19 cellular contexts compared by ENCODE assay signal in the genomic region with DNA sequence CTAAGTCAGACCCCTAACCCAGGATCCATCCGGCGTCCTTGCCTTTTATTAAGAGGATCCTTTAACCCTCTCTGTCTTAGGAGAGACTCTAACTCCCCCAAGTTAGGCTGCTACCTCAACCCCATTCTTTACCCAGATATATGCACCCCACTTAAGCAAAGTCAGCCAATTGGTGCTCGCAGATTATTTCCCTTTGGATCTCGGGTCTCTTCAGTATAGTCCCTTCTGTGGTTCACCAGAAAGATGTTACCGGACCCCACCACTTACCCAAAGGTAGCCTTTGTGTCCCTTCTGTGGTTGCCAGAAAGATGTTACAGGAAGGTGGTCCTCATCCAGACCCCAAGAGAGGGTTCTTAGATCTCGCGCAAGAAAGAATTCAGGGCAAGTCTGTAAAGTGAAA.
"Had no signal": no experiment of that assay in that cellular context is flagged by ENCODE, and none has a peak within 500 bp of the region (broad histone marks: within the 10 kb centered on the region; RNA-seq: fewer than 3 reads in every experiment).

No MANE protein-coding gene starts in this region.

- H3K9me3 ChIP-seq: colonic mucosa, left ventricle myocardium inferior, mucosa of descending colon, tibial artery, uterus had no signal

- H3K4me3 ChIP-seq: colonic mucosa, left ventricle myocardium inferior, mucosa of descending colon, tibial artery, uterus had no signal

- H3K36me3 ChIP-seq: colonic mucosa, left ventricle myocardium inferior, tibial artery, uterus had no signal

- ATAC-seq: activated CD8-positive, alpha-beta T cell treated with anti-CD3 and anti-CD28 coated beads, Interleukin-2, amount 10 ng/mL, durations not matched to agents 7 days and 5 days; esophagus mucosa; mucosa of descending colon; naive thymus-derived CD4-positive, alpha-beta T cell; stimulated activated naive B cell treated with anti-CD40 and anti-IgM and Interleukin-4, amounts not matched to agents 10 μg/mL and 1 μg/mL and 100 μg/mL, for 72 hours had no signal

- H3K27me3 ChIP-seq: colonic mucosa, tibial artery, uterus had no signal

- FAIRE-seq: kidney had no signal

- DNase-seq: activated CD4-positive, alpha-beta T cell treated with anti-CD3 and anti-CD28 coated beads, Interleukin-2, amount 10 ng/mL, durations not matched to agents 24 days and 14 days; activated CD4-positive, CD25-positive, alpha-beta regulatory T cell; activated CD8-positive, alpha-beta memory T cell treated with anti-CD3 and anti-CD28 coated beads, Interleukin-2, amount 50 U/mL, for 4 hours; activated CD8-positive, alpha-beta T cell treated with anti-CD3 and anti-CD28 coated beads, Interleukin-2, amount 10 ng/mL, durations not matched to agents 7 days and 5 days; activated gamma-delta T cell; activated T-cell treated with anti-CD3 and anti-CD28 coated beads, Interleukin-2, amount 50 U/mL, for 48 hours; amygdala; central memory CD4-positive, alpha-beta T cell; colonic mucosa; hippocampal formation; left ventricle myocardium inferior; mucosa of descending colon; naive thymus-derived CD4-positive, alpha-beta T cell; stimulated activated CD4-positive, alpha-beta T cell treated with anti-CD3 and anti-CD28 coated beads, Interleukin-2, amount 100 ng/mL, for 48 hours; stimulated activated naive B cell treated with anti-CD40 and anti-IgM and Interleukin-4, amounts not matched to agents 10 μg/mL and 1 μg/mL and 100 μg/mL, for 72 hours; tibial artery; uterus had no signal

- H3K27ac ChIP-seq: colonic mucosa, left ventricle myocardium inferior, tibial artery, uterus had no signal

- H3K4me1 ChIP-seq: colonic mucosa, left ventricle myocardium inferior, tibial artery, uterus had no signal
